Comparison of ENCODE assay signal across 8 cellular contexts in the genomic region with DNA sequence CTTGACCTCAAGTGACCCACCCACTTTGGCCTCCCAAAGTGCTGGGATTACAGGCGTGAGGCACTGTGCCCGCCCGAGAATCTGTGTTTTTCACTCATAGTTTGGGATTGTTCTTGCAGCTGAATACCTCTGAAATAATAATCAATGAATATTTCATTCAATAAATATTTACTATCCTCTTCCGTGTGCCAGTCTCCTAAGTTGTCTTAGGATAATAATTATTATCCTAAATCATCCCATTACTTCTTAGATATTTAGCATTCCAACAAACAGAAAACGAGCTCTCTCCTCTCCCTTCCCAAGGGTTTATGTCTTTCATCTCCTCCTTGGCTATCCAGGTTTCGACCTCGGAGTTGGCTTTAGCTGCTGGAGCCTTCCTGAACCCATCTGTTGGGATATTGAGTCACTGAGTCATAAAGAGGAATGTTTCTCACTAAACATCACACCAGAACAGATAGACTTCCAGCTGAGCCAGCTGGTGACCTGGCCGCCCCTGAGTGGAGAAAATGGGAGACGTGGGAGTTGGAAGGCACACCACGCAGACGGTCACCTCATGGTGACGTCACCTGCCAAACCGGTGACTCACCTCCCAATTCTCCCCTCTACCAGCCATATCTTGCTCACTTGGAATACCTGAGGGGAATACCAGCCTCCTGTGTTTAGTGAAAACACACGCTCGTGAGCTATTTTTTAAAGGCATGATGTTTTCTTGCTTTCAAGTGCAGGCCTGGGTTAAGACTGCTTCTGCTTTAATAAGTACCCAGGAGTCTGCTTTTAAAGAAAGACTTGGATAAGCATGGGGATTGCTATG. TPM values are rescaled to one million over a fixed set of nuclear protein-coding genes. Genes with fewer than 3 reads are reported as not detected.
A peak's percentile ranks its signal among the peaks of the same experiment; 100 is the strongest.
DNase-seq lines count a peak whose midpoint lies in the region; ATAC-seq and TF ChIP-seq lines count a peak whose summit lies in the region.

No MANE protein-coding gene starts in this region.

- H3K9me3 ChIP-seq in adrenal gland (replicated peaks in 1 of 3) (no peaks in the 10 kb centered on the region), tibial artery (no peaks in the 10 kb centered on the region)

- TF ChIP-seq CTCF in adrenal gland (IDR thresholded peaks at IDR 0.05) (no peak), tibial artery (IDR thresholded peaks at IDR 0.05) (no peak)

- no peak for ATAC-seq in GM19324 (IDR thresholded peaks at IDR 0.05; ENCODE audit: low FRiP score, unreplicated experiment)

- intact Hi-C loops in adrenal gland (cut with DNase I) (loop anchor here (5.0 to 10.0 kb wide), 2 partner anchors 41 to 308 kb away; no protein-coding TSS in a partner anchor), tibial artery (cut with DNase I; ENCODE audit: low total_unique reads) (no loop called here)

- H3K4me1 ChIP-seq in adrenal gland (replicated peaks in 1 of 2): peaks cover 6 to 7% of the 10 kb centered on the region in 2 donors
- H3K4me1 ChIP-seq in tibial artery: peaks cover 0 to 28% (median 14%) of the 10 kb centered on the region in 4 donors

- no peaks in the 10 kb centered on the region for H3K27me3 ChIP-seq in adrenal gland
- H3K27me3 ChIP-seq in tibial artery: no peaks in the 10 kb centered on the region

- H3K4me3 ChIP-seq in adrenal gland (no peak overlapping the region), tibial artery (no peak overlapping the region)

- H3K36me3 ChIP-seq in adrenal gland (replicated peaks in 1 of 2) (no peaks in the 10 kb centered on the region), tibial artery (no peaks in the 10 kb centered on the region)

- WGBS in adrenal gland, 4 donors: 78 to 84% (median 81%) methylated on average over 11 to 15 of the region's 15 CpGs

- TF ChIP-seq POLR2A in adrenal gland (IDR thresholded peaks at IDR 0.05): no peak

- peak; percentile 37 for DNase-seq in activated naive CD4-positive, alpha-beta T cell treated with Interleukin-2 at 50 U/mL for 16 hours
- DNase-seq in activated naive CD4-positive, alpha-beta T cell treated with anti-CD3 and anti-CD28 coated beads, Interleukin-2, amount 50 U/mL, for 16 hours: no peak
- peak in 5 of 7 donors; percentile 35 to 70 (median 49) for DNase-seq in adrenal gland
- DNase-seq in iris pigment epithelial cell (ENCODE audit: low read depth): peak; percentile 99
- no peak for DNase-seq in tibial artery
- no peak for DNase-seq in NOMO-1 (lab: John Stamatoyannopoulos, UW; ENCODE audit: unreplicated experiment in 2 of 2)
- no peak for DNase-seq in NCI-H1417 (lab: John Stamatoyannopoulos, UW)

- peak overlapping the region in 3 of 5 donors; percentile 8 to 75 (median 55) for H3K27ac ChIP-seq in adrenal gland
- peak overlapping the region; percentile 26 to 59 for H3K27ac ChIP-seq in tibial artery

RNA-seq across cellular contexts. Expression of gene BHLHE40, which starts 43.9 kb away (rescaled TPM):
- total RNA-seq in adrenal gland: 100 to 1,000 TPM in 4 of 8 donors, 10 to 100 TPM in 4; 57.2 to 224 (median 118) TPM
- polyA plus RNA-seq in adrenal gland: 10 to 100 TPM; 19.1 to 50.2 (median 49.8) TPM

Comparison
In these comparisons a context has a peak if more than half of its experiments do, and no peak if none do; other contexts are left out.
1. DNase-seq: peak in activated naive CD4-positive, alpha-beta T cell treated with Interleukin-2 at 50 U/mL for 16 hours (single experiment), adrenal gland (5 of 7) and iris pigment epithelial cell (single experiment); none in activated naive CD4-positive, alpha-beta T cell treated with anti-CD3 and anti-CD28 coated beads, Interleukin-2, amount 50 U/mL, for 16 hours (single experiment), tibial artery (0 of 2), NOMO-1 (0 of 2) and NCI-H1417 (0 of 3).